ENCODE assay signal across 8 cellular contexts in the genomic region with DNA sequence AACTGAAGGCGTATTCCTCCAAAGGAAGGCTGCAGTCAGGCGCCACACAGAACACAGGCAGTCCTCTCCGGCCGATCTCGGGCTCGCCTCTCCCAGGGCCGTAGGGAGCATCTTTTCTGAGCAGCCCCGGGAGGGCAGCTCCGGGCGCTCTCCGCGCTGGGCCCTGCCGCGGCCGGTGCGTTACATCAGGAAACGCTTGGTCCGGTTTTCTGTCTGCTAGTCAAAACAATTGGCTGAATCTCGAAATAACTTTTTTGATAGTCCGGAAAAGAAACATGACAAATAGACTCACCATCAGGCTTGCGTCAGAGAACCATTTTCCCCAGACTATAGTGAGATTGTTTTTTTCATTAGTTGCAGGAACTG.
A peak's percentile ranks its signal among the peaks of the same experiment; 100 is the strongest.
DNase-seq lines count a peak whose midpoint lies in the region; ATAC-seq and TF ChIP-seq lines count a peak whose summit lies in the region.

No MANE protein-coding gene starts in this region.

- DNase-seq in AG20443 (ENCODE audit: low spot score) (peak; percentile 58), GM23338 (ENCODE audit: low spot score) (peak; percentile 44), foreskin fibroblast (peak; percentile 45 to 69), osteoblast (ENCODE audit: insufficient read length, low spot score, missing footprints) (peak; percentile 95), SHP77 (lab: John Stamatoyannopoulos, UW) (no peak)
- DNase-seq in activated CD8-positive, alpha-beta T cell treated with anti-CD3 and anti-CD28 coated beads for 36 hours = peak; percentile 13

- peaks cover 69% of the 10 kb centered on the region for H3K4me1 Mint-ChIP-seq in GM23338
- H3K4me1 Mint-ChIP-seq in activated CD8-positive, alpha-beta T cell treated with anti-CD3 and anti-CD28 coated beads for 36 hours (ENCODE audit: low read depth) = peaks cover 52% of the 10 kb centered on the region

- peaks cover 46% of the 10 kb centered on the region for H3F3A ChIP-seq in GM23338 (replicated peaks; ENCODE audit: low read depth)

- peaks cover 95% of the 10 kb centered on the region for H3K27me3 Mint-ChIP-seq in GM23338 (ENCODE audit: insufficient read depth, low read depth, poor library complexity)
- peaks cover 61% of the 10 kb centered on the region for H3K27me3 Mint-ChIP-seq in activated CD8-positive, alpha-beta T cell treated with anti-CD3 and anti-CD28 coated beads for 36 hours

- ATAC-seq in GM23338 (peak; percentile 8), HG02642 (IDR thresholded peaks at IDR 0.05; ENCODE audit: poor library complexity, unreplicated experiment) (no peak), HG03457 (IDR thresholded peaks at IDR 0.05; ENCODE audit: unreplicated experiment) (no peak)
- ATAC-seq in activated CD8-positive, alpha-beta T cell treated with anti-CD3 and anti-CD28 coated beads for 36 hours = no peak

- H3K4me3 Mint-ChIP-seq in GM23338 = peak overlapping the region; percentile 79
- peak overlapping the region; percentile 67 for H3K4me3 Mint-ChIP-seq in activated CD8-positive, alpha-beta T cell treated with anti-CD3 and anti-CD28 coated beads for 36 hours

- no peaks in the 10 kb centered on the region for H3K9me3 ChIP-seq in osteoblast (ENCODE audit: low read depth, low read length)

- no peak overlapping the region for H3K27ac ChIP-seq in GM23338 (ENCODE audit: low read depth)
- peak overlapping the region; percentile 92 for H3K27ac ChIP-seq in osteoblast (ENCODE audit: low read depth, low read length)

- H3K27me3 ChIP-seq in GM23338 (ENCODE audit: insufficient read depth) (peaks cover 100% of the 10 kb centered on the region), osteoblast (ENCODE audit: insufficient read depth, low read length) (no peaks in the 10 kb centered on the region)

- POLR2A ChIA-PET in activated CD8-positive, alpha-beta T cell treated with anti-CD3 and anti-CD28 coated beads for 36 hours (lab: Charles Lee) = interaction anchor here (0.6 to 1.2 kb wide), 5 partner anchors 9 to 393 kb away, joined by 3 to 7 read pairs (median 3); no protein-coding TSS in a partner anchor

- intact Hi-C loops in activated CD8-positive, alpha-beta T cell treated with anti-CD3 and anti-CD28 coated beads for 36 hours (cut with micrococcal nuclease) = loop anchor here (5.0 kb wide), 1 partner anchor 107 kb away; no protein-coding TSS in a partner anchor

- peak overlapping the region; percentile 95 for H3K4me2 ChIP-seq in GM23338
- H3K4me2 ChIP-seq in osteoblast (ENCODE audit: insufficient read depth, low read length) = peak overlapping the region; percentile 98

- H3K9me3 Mint-ChIP-seq in GM23338 = peaks cover 2% of the 10 kb centered on the region; the same call in 1 of the 3 replicates
- H3K9me3 Mint-ChIP-seq in activated CD8-positive, alpha-beta T cell treated with anti-CD3 and anti-CD28 coated beads for 36 hours = no peaks in the 10 kb centered on the region

- peaks cover 63% of the 10 kb centered on the region for H3K4me1 ChIP-seq in GM23338 (ENCODE audit: insufficient read depth)
- peaks cover 19% of the 10 kb centered on the region for H3K4me1 ChIP-seq in osteoblast (ENCODE audit: insufficient read depth, low read length)

- H3K79me2 ChIP-seq in GM23338 (replicated peaks; ENCODE audit: insufficient read depth) = no peaks in the 10 kb centered on the region
- peaks cover 10% of the 10 kb centered on the region for H3K79me2 ChIP-seq in osteoblast (ENCODE audit: insufficient read depth, low read length)

- H3K4me3 ChIP-seq in GM23338 (peak overlapping the region; percentile 89), foreskin fibroblast (ENCODE audit: low read depth in 1 of 2, low read length in 2 of 2) (peak overlapping the region; percentile 44 to 52), osteoblast (ENCODE audit: insufficient read depth, low read length) (peak overlapping the region; percentile 84)

- H3K27ac Mint-ChIP-seq in GM23338 = no peak overlapping the region
- peak overlapping the region; percentile 46 for H3K27ac Mint-ChIP-seq in activated CD8-positive, alpha-beta T cell treated with anti-CD3 and anti-CD28 coated beads for 36 hours

- H2AFZ ChIP-seq in GM23338 (peak overlapping the region; percentile 97), osteoblast (ENCODE audit: low read length) (peak overlapping the region; percentile 92)

- no peaks in the 10 kb centered on the region; the same call in 2 of the 3 replicates for H3K36me3 Mint-ChIP-seq in GM23338 (ENCODE audit: low read depth)
- H3K36me3 Mint-ChIP-seq in activated CD8-positive, alpha-beta T cell treated with anti-CD3 and anti-CD28 coated beads for 36 hours (ENCODE audit: low read depth) = peaks cover 7% of the 10 kb centered on the region

- no peaks in the 10 kb centered on the region for H3K9me2 ChIP-seq in GM23338 (ENCODE audit: insufficient read depth)

- CTCF ChIA-PET in activated CD8-positive, alpha-beta T cell treated with anti-CD3 and anti-CD28 coated beads for 36 hours (lab: Charles Lee) = interaction anchor here (1.2 to 8.2 kb wide), 2 partner anchors 15 to 48 kb away, joined by 4 to 82 read pairs; no protein-coding TSS in a partner anchor

- H4K20me1 ChIP-seq in GM23338 (replicated peaks; ENCODE audit: insufficient read depth) = peaks cover 7% of the 10 kb centered on the region; the same call in 1 of the 2 replicates
- no peaks in the 10 kb centered on the region for H4K20me1 ChIP-seq in osteoblast (ENCODE audit: insufficient read depth, low read length)

- TF ChIP-seq CTCF in GM23338 (conservative IDR thresholded peaks at IDR 0.05; ENCODE audit: low read depth in 2 of 2) (no peak), foreskin fibroblast (IDR thresholded peaks at IDR 0.05; ENCODE audit: low read depth, low read length) (no peak), osteoblast (IDR thresholded peaks at IDR 0.05; ENCODE audit: extremely low read depth, low read depth, low read length) (no peak)
- TF ChIP-seq CTCF in activated CD8-positive, alpha-beta T cell treated with anti-CD3 and anti-CD28 coated beads for 36 hours (IDR thresholded peaks at IDR 0.05) = no peak

- H3K36me3 ChIP-seq in GM23338 (ENCODE audit: insufficient read depth) = no peaks in the 10 kb centered on the region
- H3K36me3 ChIP-seq in osteoblast (ENCODE audit: insufficient read depth, low read length) = no peaks in the 10 kb centered on the region

TF ChIP-seq in GM23338, 12 proteins besides CTCF, POLR2A, EP300 and RAD21 (continues in another document):
- TF ChIP-seq POLR2AphosphoS5 (IDR thresholded peaks at IDR 0.05; ENCODE audit: low read depth) = no peak
- no peak for TF ChIP-seq JUNB (IDR thresholded peaks at IDR 0.05; ENCODE audit: unreplicated experiment)
- TF ChIP-seq ETS1 (IDR thresholded peaks at IDR 0.05) = no peak
- no peak for TF ChIP-seq EZH2 (IDR thresholded peaks at IDR 0.05; ENCODE audit: low read depth, unreplicated experiment)

Comparison
In these comparisons a context has a peak if more than half of its experiments do, and no peak if none do; other contexts are left out.
1. DNase-seq: peak in AG20443 (single experiment), GM23338 (single experiment), activated CD8-positive, alpha-beta T cell treated with anti-CD3 and anti-CD28 coated beads for 36 hours (single experiment), foreskin fibroblast (2 of 2) and osteoblast (single experiment); none in SHP77 (0 of 2).
2. Peak in every context shown above with its lines, with median percentiles within 50 percentile points of each other: H3K4me3 ChIP-seq.